27 cellular contexts compared by ENCODE assay signal in genomic region chr14:52365071-52365470, GRCh38. TPM values are rescaled to one million over a fixed set of nuclear protein-coding genes. Genes with fewer than 3 reads are reported as not detected.
DNase-seq lines count a peak whose midpoint lies in the region; ATAC-seq and TF ChIP-seq lines count a peak whose summit lies in the region.
"Had no signal": no experiment of that assay in that cellular context is flagged by ENCODE, and none has a peak within 500 bp of the region (broad histone marks: within the 10 kb centered on the region; RNA-seq: fewer than 3 reads in every experiment).

No MANE protein-coding gene starts in this region.

- H3K27me3 Mint-ChIP-seq in HFFc6 (ENCODE audit: insufficient read depth) = no peaks in the 10 kb centered on the region; the same call in 1 of the 2 replicates
- H3K27me3 Mint-ChIP-seq: type B pancreatic cell had no signal

- ATAC-seq in GM21447 (IDR thresholded peaks at IDR 0.05; ENCODE audit: unreplicated experiment) (no peak), GM21786 (IDR thresholded peaks at IDR 0.05; ENCODE audit: unreplicated experiment) (no peak)
- ATAC-seq: gastroesophageal sphincter, left cardiac atrium, right cardiac atrium had no signal

- no peak overlapping the region for H3K27ac Mint-ChIP-seq in HFFc6
- H3K27ac Mint-ChIP-seq: type B pancreatic cell had no signal

- no peaks in the 10 kb centered on the region for H3K36me3 Mint-ChIP-seq in HFFc6 (ENCODE audit: low read depth)
- H3K36me3 Mint-ChIP-seq: type B pancreatic cell had no signal

- no peak overlapping the region for H3K4me3 Mint-ChIP-seq in HFFc6
- H3K4me3 Mint-ChIP-seq: type B pancreatic cell had no signal

- DNase-seq in HFFc6 (peak; percentile 12), astrocyte of the hippocampus (ENCODE audit: low read depth, low spot score) (peak; percentile 59), myocyte (ENCODE audit: low read depth) (peak; percentile 95), NCI-H446 treated with DMSO at 0.1 percent for 48 hours (lab: John Stamatoyannopoulos, UW) (no peak)
- DNase-seq in activated CD4-positive, CD25-positive, alpha-beta regulatory T cell (lab: John Stamatoyannopoulos, UW) = no peak
- DNase-seq: activated CD4-positive, alpha-beta T cell treated with anti-CD3 and anti-CD28 coated beads, Interleukin-2, amount 50 U/mL, for 1 hour; activated naive CD4-positive, alpha-beta T cell treated with Interleukin-2 at 50 U/mL for 16 hours; activated T-cell treated with anti-CD3 and anti-CD28 coated beads, Interleukin-2, amount 50 U/mL, for 48 hours; Calu3; DND-41; effector CD4-positive, alpha-beta T cell; KBM-7; left cardiac atrium; mammary epithelial cell; MM.1S; NCI-H1436; NCI-H774; posterior cingulate gyrus; right cardiac atrium; stimulated activated CD4-positive, alpha-beta T cell treated with anti-CD3 and anti-CD28 coated beads, Interleukin-12 subunit alpha, Interleukin-12 subunit beta, amount 100 ng/mL, for 4 hours; stimulated activated CD4-positive, alpha-beta T cell treated with anti-CD3 and anti-CD28 coated beads, Interleukin-4, amount 100 ng/mL, for 1 hour; T-helper 2 cell had no signal

- no peaks in the 10 kb centered on the region for H3K9me3 Mint-ChIP-seq in HFFc6
- H3K9me3 Mint-ChIP-seq: type B pancreatic cell had no signal

- peaks cover 10% of the 10 kb centered on the region; the same call in 1 of the 2 replicates for H3K4me1 Mint-ChIP-seq in HFFc6 (ENCODE audit: low read depth)

- TF ChIP-seq CTCF in HFFc6 (IDR thresholded peaks at IDR 0.05) = no peak

RNA-seq across cellular contexts. Expression of gene PTGER2, which starts 51.0 kb away (rescaled TPM):
- under 1 TPM; 0.28 to 0.73 (median 0.37) TPM for total RNA-seq in HFFc6 (2021; fragmentation: NEBNext Ultra II Directional; extraction: Animal tissue kit (Norgen Biotek cat#: 25700))
- total RNA-seq in myocyte = 13.2 and 18.2 TPM in 2 replicates
- polyA plus RNA-seq in myocyte (2012) = 0.54 TPM
- total RNA-seq: Calu3, HT1080 had no signal

Comparison
In these comparisons a context has a peak if more than half of its experiments do, and no peak if none do; other contexts are left out.
1. DNase-seq: peak in HFFc6 (single experiment), astrocyte of the hippocampus (single experiment) and myocyte (single experiment); none in NCI-H446 treated with DMSO at 0.1 percent for 48 hours (single experiment) and activated CD4-positive, CD25-positive, alpha-beta regulatory T cell (0 of 4).